7 cellular contexts compared by ENCODE assay signal in the genomic region with DNA sequence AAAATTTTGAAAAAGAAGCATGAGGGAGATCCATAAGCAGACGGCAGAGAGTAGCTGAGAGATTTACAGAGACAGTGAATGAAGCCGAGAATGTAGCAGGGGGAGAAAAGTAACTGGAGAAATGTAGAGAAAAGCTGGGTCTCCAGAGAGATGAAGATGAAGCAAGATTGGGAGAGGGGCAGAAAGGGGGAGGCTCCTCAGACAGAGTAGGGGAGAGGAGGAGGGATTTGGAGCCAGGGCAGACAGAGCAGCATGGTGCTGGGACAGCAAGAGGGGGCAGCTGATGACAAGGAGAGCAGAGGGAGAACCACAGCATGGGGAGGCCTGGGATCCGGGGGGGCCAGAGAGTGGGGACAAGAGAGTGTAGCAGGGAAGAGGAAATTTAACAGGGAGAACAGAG. TPM values are rescaled to one million over a fixed set of nuclear protein-coding genes. Genes with fewer than 3 reads are reported as not detected.
DNase-seq lines count a peak whose midpoint lies in the region; TF ChIP-seq lines count a peak whose summit lies in the region.

No MANE protein-coding gene starts in this region.

- no peak for DNase-seq in HFF-Myc (ENCODE audit: extremely low read depth, low read depth)
- peak; percentile 53 for DNase-seq in WERI-Rb-1
- peak; percentile 26 for DNase-seq in hepatocyte (ENCODE audit: low spot score)
- DNase-seq in nucleus accumbens (lab: John Stamatoyannopoulos, UW) = no peak
- DNase-seq in NCI-H2171 treated with DMSO at 0.1 percent for 48 hours (lab: John Stamatoyannopoulos, UW) = no peak
- no peak for DNase-seq in stimulated activated naive CD4-positive, alpha-beta T cell (lab: John Stamatoyannopoulos, UW)

- H3K27ac ChIP-seq in WERI-Rb-1 (peak overlapping the region; percentile 98), hepatocyte (peak overlapping the region; percentile 94)

- peaks cover 13% of the 10 kb centered on the region for H3K36me3 ChIP-seq in WERI-Rb-1
- no peaks in the 10 kb centered on the region for H3K36me3 ChIP-seq in hepatocyte (replicated peaks; ENCODE audit: insufficient read depth, low read depth)
- H3K36me3 ChIP-seq in skeletal muscle satellite cell (ENCODE audit: insufficient read depth, low read length) = no peaks in the 10 kb centered on the region

- H3K27me3 ChIP-seq in WERI-Rb-1 (ENCODE audit: insufficient read depth, low read depth, severe bottlenecking) (no peaks in the 10 kb centered on the region), hepatocyte (no peaks in the 10 kb centered on the region), skeletal muscle satellite cell (ENCODE audit: control insufficient read depth, insufficient read depth, low read length) (no peaks in the 10 kb centered on the region)

- H3K4me1 ChIP-seq in hepatocyte (ENCODE audit: insufficient read depth) (peaks cover 8% of the 10 kb centered on the region), skeletal muscle satellite cell (ENCODE audit: control insufficient read depth, insufficient read depth, low read length) (no peaks in the 10 kb centered on the region)

- peak overlapping the region; percentile 99 for H3K9ac ChIP-seq in skeletal muscle satellite cell (ENCODE audit: low read depth, low read length)

- peaks cover 9% of the 10 kb centered on the region for H3K79me2 ChIP-seq in hepatocyte

- H3K4me2 ChIP-seq in hepatocyte (peak overlapping the region; percentile 86), skeletal muscle satellite cell (ENCODE audit: low read length) (peak overlapping the region; percentile 93)

- H2AFZ ChIP-seq in hepatocyte = peak overlapping the region; percentile 94

- no peaks in the 10 kb centered on the region for H3K9me2 ChIP-seq in hepatocyte (replicated peaks; ENCODE audit: insufficient read depth)

- no peak for TF ChIP-seq CTCF in HFF-Myc (IDR thresholded peaks at IDR 0.05; ENCODE audit: low read depth, low read length, missing control alignments)
- no peak for TF ChIP-seq CTCF in WERI-Rb-1 (IDR thresholded peaks at IDR 0.05; ENCODE audit: low read depth, low read length)
- TF ChIP-seq CTCF in hepatocyte (IDR thresholded peaks at IDR 0.05; ENCODE audit: poor library complexity) = no peak

- no peaks in the 10 kb centered on the region for H3K9me3 ChIP-seq in WERI-Rb-1 (ENCODE audit: severe bottlenecking)
- H3K9me3 ChIP-seq in hepatocyte (ENCODE audit: low read depth) = peaks cover 5% of the 10 kb centered on the region
- peaks cover 14% of the 10 kb centered on the region for H3K9me3 ChIP-seq in skeletal muscle satellite cell (replicated peaks; ENCODE audit: low read length)

- H3K4me3 ChIP-seq in HFF-Myc (replicated peaks; ENCODE audit: low read depth, low read length) (peak overlapping the region; percentile 55), WERI-Rb-1 (ENCODE audit: low read depth, low read length) (peak overlapping the region; percentile 95), hepatocyte (peak overlapping the region; percentile 66), skeletal muscle satellite cell (ENCODE audit: low read length) (peak overlapping the region; percentile 95)

- H4K20me1 ChIP-seq in hepatocyte (ENCODE audit: insufficient read depth, poor library complexity, severe bottlenecking) = no peaks in the 10 kb centered on the region

- WGBS in hepatocyte (ENCODE audit: low lambda C conversion rate, missing lambda C conversion rate) = 8% methylated on average over 2 of the region's 3 CpGs

RNA-seq across cellular contexts. Expression of gene ZNF610, which starts 0.9 kb away (rescaled TPM):
- total RNA-seq in hepatocyte = 4.1 and 5.7 TPM in 2 replicates
- polyA plus RNA-seq in hepatocyte = 4.7 and 5.3 TPM in 2 replicates
- total RNA-seq in skeletal muscle satellite cell (2012; rRNA removed) = 1.5 and 2.2 TPM in 2 replicates

RNA-seq across cellular contexts. Expression of gene ZNF880, which starts 32.7 kb away (rescaled TPM):
- total RNA-seq in hepatocyte = 24.9 and 30.7 TPM in 2 replicates
- polyA plus RNA-seq in hepatocyte = 28.7 and 36.9 TPM in 2 replicates
- total RNA-seq in skeletal muscle satellite cell (2012; rRNA removed) = 17.7 and 23.2 TPM in 2 replicates

RNA-seq across cellular contexts. Expression of gene ZNF480, which starts 40.0 kb away (rescaled TPM):
- total RNA-seq in hepatocyte = 8.7 and 10.5 TPM in 2 replicates
- polyA plus RNA-seq in hepatocyte = 16.1 and 17.9 TPM in 2 replicates
- total RNA-seq in skeletal muscle satellite cell (2012; rRNA removed) = 7.9 and 10.9 TPM in 2 replicates

Comparison
In these comparisons a context has a peak if more than half of its experiments do, and no peak if none do; other contexts are left out.
1. DNase-seq: peak in WERI-Rb-1 (single experiment) and hepatocyte (single experiment); none in HFF-Myc (single experiment), nucleus accumbens (0 of 56), NCI-H2171 treated with DMSO at 0.1 percent for 48 hours (single experiment) and stimulated activated naive CD4-positive, alpha-beta T cell (0 of 6).
2. Peak in every context shown above with its lines, with median percentiles within 50 percentile points of each other: H3K4me3 ChIP-seq.